In genomic region chr12:75890660-75891059, GRCh38 we compare ENCODE assay signal across 17 cellular contexts.
DNase-seq lines count a peak whose midpoint lies in the region; ATAC-seq, FAIRE-seq and TF ChIP-seq lines count a peak whose summit lies in the region.
"Had no signal": no experiment of that assay in that cellular context is flagged by ENCODE, and none has a peak within 500 bp of the region (broad histone marks: within the 10 kb centered on the region; RNA-seq: fewer than 3 reads in every experiment).

No MANE protein-coding gene starts in this region.

- no peak for ATAC-seq in activated CD8-positive, alpha-beta T cell treated with anti-CD3 and anti-CD28 coated beads, Interleukin-2, amount 10 ng/mL, durations not matched to agents 7 days and 5 days

- H3K4me2 ChIP-seq in GM23248 (ENCODE audit: unreplicated experiment) = no peak overlapping the region
- H3K4me2 ChIP-seq in mesendoderm (ENCODE audit: low read length) = no peak overlapping the region
- no peak overlapping the region for H3K4me2 ChIP-seq in smooth muscle cell

- peak overlapping the region; percentile 61 for H2BK120ac ChIP-seq in mesendoderm (ENCODE audit: low read depth, low read length)

- CTCF ChIA-PET in activated CD8-positive, alpha-beta T cell treated with anti-CD3 and anti-CD28 coated beads, Interleukin-2, amount 10 ng/mL, durations not matched to agents 7 days and 5 days (lab: Charles Lee) = interaction anchor here (1.1 kb wide), 1 partner anchor 129 kb away, joined by 3 read pairs; no protein-coding TSS in a partner anchor

- H3K79me2 ChIP-seq in GM23248 (ENCODE audit: insufficient read depth) (no peaks in the 10 kb centered on the region), mesendoderm (ENCODE audit: control insufficient read depth, insufficient read depth, low read length) (no peaks in the 10 kb centered on the region), smooth muscle cell (ENCODE audit: low read depth) (no peaks in the 10 kb centered on the region)

- no peak overlapping the region for H3K27ac Mint-ChIP-seq in activated CD8-positive, alpha-beta T cell treated with anti-CD3 and anti-CD28 coated beads, Interleukin-2, amount 10 ng/mL, durations not matched to agents 7 days and 5 days
- H3K27ac Mint-ChIP-seq: B cell; CD4-positive, alpha-beta memory T cell had no signal

- FAIRE-seq in small intestine (lab: Jason Lieb, UNC) = no peak
- FAIRE-seq: GM19239 had no signal

- H2BK15ac ChIP-seq in mesendoderm (replicated peaks; ENCODE audit: low read depth) = no peak overlapping the region

- peaks cover 16% of the 10 kb centered on the region for H3K27me3 Mint-ChIP-seq in activated CD8-positive, alpha-beta T cell treated with anti-CD3 and anti-CD28 coated beads, Interleukin-2, amount 10 ng/mL, durations not matched to agents 7 days and 5 days (ENCODE audit: low read depth)

- H3K4me1 Mint-ChIP-seq in activated CD8-positive, alpha-beta T cell treated with anti-CD3 and anti-CD28 coated beads, Interleukin-2, amount 10 ng/mL, durations not matched to agents 7 days and 5 days (ENCODE audit: low read depth) = no peaks in the 10 kb centered on the region
- H3K4me1 Mint-ChIP-seq: B cell; CD4-positive, alpha-beta memory T cell had no signal

- H3K4me1 ChIP-seq in GM23248 (ENCODE audit: insufficient read depth) (peaks cover 5% of the 10 kb centered on the region; the same call in 1 of the 2 replicates), mesendoderm (ENCODE audit: control insufficient read depth, low read depth, low read length) (peaks cover 6% of the 10 kb centered on the region), smooth muscle cell (ENCODE audit: low read depth) (no peaks in the 10 kb centered on the region), small intestine (ENCODE audit: control insufficient read depth in 2 of 2, insufficient read depth in 1 of 2, low read depth in 1 of 2, low read length in 1 of 2) (no peaks in the 10 kb centered on the region)

- H3K36me3 Mint-ChIP-seq in activated CD8-positive, alpha-beta T cell treated with anti-CD3 and anti-CD28 coated beads, Interleukin-2, amount 10 ng/mL, durations not matched to agents 7 days and 5 days (ENCODE audit: low read depth) = no peaks in the 10 kb centered on the region
- H3K36me3 Mint-ChIP-seq: CD4-positive, alpha-beta memory T cell had no signal

- H3K27ac ChIP-seq in GM23248 (no peak overlapping the region), mesendoderm (ENCODE audit: low read depth, low read length) (no peak overlapping the region), smooth muscle cell (ENCODE audit: low read depth) (no peak overlapping the region), small intestine (ENCODE audit: low read depth in 1 of 2, low read length in 1 of 2) (no peak overlapping the region)

- peaks cover 10% of the 10 kb centered on the region for H3F3A ChIP-seq in GM23248 (ENCODE audit: insufficient read depth)
- H3F3A ChIP-seq in smooth muscle cell (ENCODE audit: low read depth) = no peaks in the 10 kb centered on the region

- H2AFZ ChIP-seq in GM23248 = 0 out of 2 replicates have a peak overlapping the region, but pooled peaks have one; percentile 16
- peak overlapping the region; percentile 41 for H2AFZ ChIP-seq in smooth muscle cell (ENCODE audit: low read depth)

- H2BK5ac ChIP-seq in mesendoderm (ENCODE audit: low read length) = no peak overlapping the region

- DNase-seq in GM23248 (no peak), RPMI7951 (ENCODE audit: low read depth) (peak; percentile 42), mesendoderm (no peak), smooth muscle cell (lab: John Stamatoyannopoulos, UW; ENCODE audit: unreplicated experiment) (no peak), small intestine (no peak), UCSD-AML1 (lab: John Stamatoyannopoulos, UW; ENCODE audit: unreplicated experiment) (no peak), germinal center (ENCODE audit: low spot score) (no peak)
- no peak for DNase-seq in activated CD8-positive, alpha-beta T cell treated with anti-CD3 and anti-CD28 coated beads, Interleukin-2, amount 10 ng/mL, durations not matched to agents 7 days and 5 days
- DNase-seq: ACHN; CD4-positive, alpha-beta memory T cell; DND-41; GF-D8; NCI-H1048; NCI-H345; NCI-H69 had no signal

- H3K9me2 ChIP-seq in GM23248 (ENCODE audit: insufficient read depth) = no peaks in the 10 kb centered on the region

- H3K18ac ChIP-seq in mesendoderm (ENCODE audit: low read length) = peak overlapping the region; percentile 31

- H2AK5ac ChIP-seq in mesendoderm (ENCODE audit: low read length) = no peak overlapping the region

- in situ Hi-C loops in GM23248 (cut with MboI) = no loop called here

- H3K36me3 ChIP-seq in GM23248 (ENCODE audit: low read depth) (no peaks in the 10 kb centered on the region), mesendoderm (ENCODE audit: control insufficient read depth, insufficient read depth, low read length) (no peaks in the 10 kb centered on the region), smooth muscle cell (ENCODE audit: low read depth) (no peaks in the 10 kb centered on the region), small intestine (ENCODE audit: control insufficient read depth in 2 of 2, insufficient read depth in 2 of 2, low read length in 2 of 2) (no peaks in the 10 kb centered on the region)

- H3K4me3 ChIP-seq in GM23248 = no peak overlapping the region
- H3K4me3 ChIP-seq in mesendoderm (ENCODE audit: low read length) = no peak overlapping the region
- H3K4me3 ChIP-seq in smooth muscle cell = no peak overlapping the region
- H3K4me3 ChIP-seq in small intestine (ENCODE audit: low read depth in 1 of 2, low read length in 2 of 2) = no peak overlapping the region

- no peak overlapping the region for H3K9ac ChIP-seq in GM23248
- H3K9ac ChIP-seq in mesendoderm (ENCODE audit: low read length) = no peak overlapping the region
- no peak overlapping the region for H3K9ac ChIP-seq in smooth muscle cell (ENCODE audit: low read depth)

- H3K4me3 Mint-ChIP-seq in activated CD8-positive, alpha-beta T cell treated with anti-CD3 and anti-CD28 coated beads, Interleukin-2, amount 10 ng/mL, durations not matched to agents 7 days and 5 days = no peak overlapping the region
- H3K4me3 Mint-ChIP-seq: B cell; CD4-positive, alpha-beta memory T cell had no signal

- no peaks in the 10 kb centered on the region for H4K20me1 ChIP-seq in GM23248 (ENCODE audit: insufficient read depth)
- no peaks in the 10 kb centered on the region for H4K20me1 ChIP-seq in smooth muscle cell (ENCODE audit: low read depth)

- H3K9me3 Mint-ChIP-seq in activated CD8-positive, alpha-beta T cell treated with anti-CD3 and anti-CD28 coated beads, Interleukin-2, amount 10 ng/mL, durations not matched to agents 7 days and 5 days (ENCODE audit: insufficient read depth) = no peaks in the 10 kb centered on the region
- H3K9me3 Mint-ChIP-seq: CD4-positive, alpha-beta memory T cell had no signal

- H4K5ac ChIP-seq in mesendoderm (ENCODE audit: low read length) = no peak overlapping the region

- no peaks in the 10 kb centered on the region for H3K79me1 ChIP-seq in mesendoderm (ENCODE audit: low read length)

- no peak overlapping the region for H3K4ac ChIP-seq in mesendoderm (ENCODE audit: low read depth, low read length)

- TF ChIP-seq CTCF in smooth muscle cell (IDR thresholded peaks at IDR 0.05; ENCODE audit: borderline replicate concordance, insufficient read depth, poor library complexity, severe bottlenecking) = no peak

- POLR2A ChIA-PET in activated CD8-positive, alpha-beta T cell treated with anti-CD3 and anti-CD28 coated beads, Interleukin-2, amount 10 ng/mL, durations not matched to agents 7 days and 5 days (lab: Charles Lee) = interaction anchor here (0.8 kb wide), 1 partner anchor 13 kb away, joined by 4 read pairs; no protein-coding TSS in a partner anchor

- H3K27me3 ChIP-seq in GM23248 (replicated peaks; ENCODE audit: insufficient read depth) (no peaks in the 10 kb centered on the region), mesendoderm (ENCODE audit: insufficient read depth, low read length, poor library complexity) (no peaks in the 10 kb centered on the region), smooth muscle cell (ENCODE audit: low read depth) (no peaks in the 10 kb centered on the region), small intestine (ENCODE audit: control insufficient read depth in 2 of 2, insufficient read depth in 2 of 2, low read length in 2 of 2) (no peaks in the 10 kb centered on the region)

- peak overlapping the region; percentile 35 for H3K56ac ChIP-seq in mesendoderm (ENCODE audit: low read length)

- H3K23ac ChIP-seq in mesendoderm (ENCODE audit: low read length) = no peak overlapping the region

- WGBS in GM23248 (ENCODE audit: low coverage in 1 of 2, low lambda C conversion rate in 2 of 2, missing lambda C conversion rate in 2 of 2), 2 experiments = 98 to 100% methylated on average over 2 of the region's 2 CpGs
- WGBS in mesendoderm (ENCODE audit: extremely low coverage, insufficient coverage, low lambda C conversion rate) = no CpG with 5 or more reads among the region's 2 CpGs
- WGBS in smooth muscle cell (ENCODE audit: low lambda C conversion rate) = 100% methylated on average over 2 of the region's 2 CpGs
- 87 to 94% (median 87%) methylated on average over 2 of the region's 2 CpGs for WGBS in small intestine, 3 donors

- H4K8ac ChIP-seq in mesendoderm (ENCODE audit: low read depth, low read length) = no peak overlapping the region

- H3K9me3 ChIP-seq in GM23248 (ENCODE audit: low read depth) (no peaks in the 10 kb centered on the region), smooth muscle cell (replicated peaks; ENCODE audit: low read depth) (no peaks in the 10 kb centered on the region), small intestine (ENCODE audit: control insufficient read depth, low read depth) (no peaks in the 10 kb centered on the region)
